Comparison of ENCODE assay signal across 11 cellular contexts in genomic region chr18:46756172-46756558, GRCh38. TPM values are rescaled to one million over a fixed set of nuclear protein-coding genes. Genes with fewer than 3 reads are reported as not detected.
DNase-seq lines count a peak whose midpoint lies in the region; ATAC-seq and TF ChIP-seq lines count a peak whose summit lies in the region.
"Had no signal": no experiment of that assay in that cellular context is flagged by ENCODE, and none has a peak within 500 bp of the region (broad histone marks: within the 10 kb centered on the region; RNA-seq: fewer than 3 reads in every experiment).

No MANE protein-coding gene starts in this region.

- peak in 1 of 2 experiments; percentile 16 for DNase-seq in HAP-1 (ENCODE audit: low spot score in 2 of 2)
- no peak for DNase-seq in dorsolateral prefrontal cortex
- DNase-seq in Caco-2: no peak
- no peak for DNase-seq in stimulated activated CD8-positive, alpha-beta memory T cell treated with anti-CD3 and anti-CD28 coated beads, Interleukin-4, amount 100 ng/mL, for 48 hours
- no peak for DNase-seq in NCI-H526 (lab: John Stamatoyannopoulos, UW)
- DNase-seq: activated CD4-positive, alpha-beta memory T cell treated with anti-CD3 and anti-CD28 coated beads for 36 hours; CD8-positive, alpha-beta T cell had no signal

- peak overlapping the region in 10 of 11 experiments; percentile 61 to 80 (median 76); a peak in 19 of 22 replicates for H3K9ac ChIP-seq in BLaER1 treated with 17β-estradiol and CSF1 and Interleukin-3, amounts not matched to agents 10 nM and 100 nM

- in situ Hi-C loops in HAP-1 (cut with MboI; ENCODE audit: low sequenced_read_pairs): no loop called here

- peaks cover 0 to 5% (median 0%) of the 10 kb centered on the region in 11 experiments; a peak in 1 of 22 replicates for H3K36me3 ChIP-seq in BLaER1 treated with 17β-estradiol and CSF1 and Interleukin-3, amounts not matched to agents 10 nM and 100 nM
- no peaks in the 10 kb centered on the region for H3K36me3 ChIP-seq in HAP-1 (replicated peaks)
- H3K36me3 ChIP-seq in Caco-2 (ENCODE audit: control insufficient read depth, insufficient read depth, low read length): no peaks in the 10 kb centered on the region

- H3K9me3 Mint-ChIP-seq in nephron: no peaks in the 10 kb centered on the region
- H3K9me3 Mint-ChIP-seq in Caco-2 (ENCODE audit: unreplicated experiment): no peaks in the 10 kb centered on the region
- H3K9me3 Mint-ChIP-seq: activated CD4-positive, alpha-beta memory T cell treated with anti-CD3 and anti-CD28 coated beads for 36 hours; CD8-positive, alpha-beta T cell had no signal

- H3K27me3 Mint-ChIP-seq in nephron (ENCODE audit: low read depth): peaks cover 86% of the 10 kb centered on the region
- peaks cover 7% of the 10 kb centered on the region for H3K27me3 Mint-ChIP-seq in Caco-2 (ENCODE audit: insufficient read depth, unreplicated experiment)

- peaks cover 28 to 45% (median 35%) of the 10 kb centered on the region in 10 experiments for H3K4me1 ChIP-seq in BLaER1 treated with 17β-estradiol and CSF1 and Interleukin-3, amounts not matched to agents 10 nM and 100 nM
- peaks cover 3% of the 10 kb centered on the region; the same call in 1 of the 2 replicates for H3K4me1 ChIP-seq in HAP-1
- no peaks in the 10 kb centered on the region for H3K4me1 ChIP-seq in Caco-2

- intact Hi-C loops in dorsolateral prefrontal cortex (cut with DNase I): loop anchor here in 1 of 2 donors (5.0 kb wide), 3 partner anchors 39 to 584 kb away; a partner anchor contains a TSS
- intact Hi-C loops in Caco-2 (cut with micrococcal nuclease; ENCODE audit: unreplicated experiment): no loop called here

- H3K27ac Mint-ChIP-seq in nephron: no peak overlapping the region
- no peak overlapping the region for H3K27ac Mint-ChIP-seq in Caco-2 (ENCODE audit: unreplicated experiment)
- H3K27ac Mint-ChIP-seq: activated CD4-positive, alpha-beta memory T cell treated with anti-CD3 and anti-CD28 coated beads for 36 hours; CD8-positive, alpha-beta T cell had no signal

- CTCF ChIA-PET in Caco-2 (lab: Charles Lee): no interaction called here

- peak overlapping the region; percentile 60 to 79 (median 77) for H3K4me3 Mint-ChIP-seq in nephron
- H3K4me3 Mint-ChIP-seq in Caco-2 (ENCODE audit: unreplicated experiment): no peak overlapping the region
- H3K4me3 Mint-ChIP-seq: activated CD4-positive, alpha-beta memory T cell treated with anti-CD3 and anti-CD28 coated beads for 36 hours; CD8-positive, alpha-beta T cell had no signal

- no TSS peak for BruUV-seq in Caco-2 (replicated peaks; lab: Mats Ljungman, UMichigan)

- H3K36me3 Mint-ChIP-seq in nephron (ENCODE audit: low read depth): no peaks in the 10 kb centered on the region
- H3K36me3 Mint-ChIP-seq in Caco-2 (ENCODE audit: insufficient read depth, unreplicated experiment): no peaks in the 10 kb centered on the region
- H3K36me3 Mint-ChIP-seq: activated CD4-positive, alpha-beta memory T cell treated with anti-CD3 and anti-CD28 coated beads for 36 hours; CD8-positive, alpha-beta T cell had no signal

- peaks cover 8 to 33% (median 23%) of the 10 kb centered on the region in 11 experiments; a peak in 20 of 22 replicates for H3K9me3 ChIP-seq in BLaER1 treated with 17β-estradiol and CSF1 and Interleukin-3, amounts not matched to agents 10 nM and 100 nM (replicated peaks in 1 of 11)
- H3K9me3 ChIP-seq in HAP-1 (no peaks in the 10 kb centered on the region), Caco-2 (no peaks in the 10 kb centered on the region)

- peak overlapping the region in 9 of 11 experiments; percentile 52 to 86 (median 76); a peak in 18 of 22 replicates for H3K27ac ChIP-seq in BLaER1 treated with 17β-estradiol and CSF1 and Interleukin-3, amounts not matched to agents 10 nM and 100 nM
- peak overlapping the region in 58 of 59 donors; percentile 22 to 93 (median 82) for H3K27ac ChIP-seq in dorsolateral prefrontal cortex
- H3K27ac ChIP-seq: skin epidermis had no signal

- peaks cover 0 to 8% (median 0%) of the 10 kb centered on the region in 11 experiments; a peak in 6 of 22 replicates for H3K27me3 ChIP-seq in BLaER1 treated with 17β-estradiol and CSF1 and Interleukin-3, amounts not matched to agents 10 nM and 100 nM
- peaks cover 3% of the 10 kb centered on the region; the same call in 1 of the 2 replicates for H3K27me3 ChIP-seq in HAP-1 (ENCODE audit: low read depth)
- peaks cover 0 to 10% (median 0%) of the 10 kb centered on the region in 45 donors for H3K27me3 ChIP-seq in dorsolateral prefrontal cortex
- no peaks in the 10 kb centered on the region for H3K27me3 ChIP-seq in Caco-2 (replicated peaks; ENCODE audit: control insufficient read depth, insufficient read depth, low read length)

- H3K4me3 ChIP-seq in BLaER1 treated with 17β-estradiol and CSF1 and Interleukin-3, amounts not matched to agents 10 nM and 100 nM: peak overlapping the region; percentile 54 to 73 (median 66)
- H3K4me3 ChIP-seq in HAP-1 (peak overlapping the region; percentile 37), dorsolateral prefrontal cortex (peak overlapping the region; percentile 50 to 82 (median 69)), Caco-2 (ENCODE audit: low read depth, low read length) (no peak overlapping the region)

- TF ChIP-seq CTCF in dorsolateral prefrontal cortex (IDR thresholded peaks at IDR 0.05 in 54 of 56, conservative IDR thresholded peaks at IDR 0.05 in 2 of 56; ENCODE audit: low read depth in 1 of 56, partially characterized antibody in 56 of 56) (no peak), nephron (IDR thresholded peaks at IDR 0.05; ENCODE audit: unreplicated experiment in 3 of 3) (no peak), Caco-2 (IDR thresholded peaks at IDR 0.05; ENCODE audit: insufficient read depth in 1 of 2, low read depth in 1 of 2, low read length in 1 of 2, severe bottlenecking in 1 of 2, unreplicated experiment in 1 of 2) (no peak)

- H3K4me2 ChIP-seq in BLaER1 treated with 17β-estradiol and CSF1 and Interleukin-3, amounts not matched to agents 10 nM and 100 nM: peak overlapping the region; percentile 77 to 97 (median 84)

- H4K20me1 ChIP-seq in BLaER1 treated with 17β-estradiol and CSF1 and Interleukin-3, amounts not matched to agents 10 nM and 100 nM: no peaks in the 10 kb centered on the region

- H3K4me1 Mint-ChIP-seq in nephron (peaks cover 45% of the 10 kb centered on the region), Caco-2 (ENCODE audit: low read depth, unreplicated experiment) (no peaks in the 10 kb centered on the region)

- ATAC-seq in GM18511 (IDR thresholded peaks at IDR 0.05; ENCODE audit: unreplicated experiment): no peak
- ATAC-seq: CD8-positive, alpha-beta T cell had no signal

- POLR2A ChIA-PET in Caco-2 (lab: Charles Lee): no interaction called here

RNA-seq across cellular contexts. Expression of gene ST8SIA5, which starts 0.7 kb away (rescaled TPM):
- total RNA-seq in dorsolateral prefrontal cortex (100 to 1,000 TPM in 4 of 120 experiments, 10 to 100 TPM in 116; 25.8 to 115 (median 77.9) TPM), Caco-2 (2022) (not detected in 2 replicates)
- total RNA-seq: activated CD4-positive, alpha-beta memory T cell treated with anti-CD3 and anti-CD28 coated beads for 36 hours; CD8-positive, alpha-beta T cell had no signal

Comparison
In these comparisons a context has a peak if more than half of its experiments do, and no peak if none do; other contexts are left out.
1. RNA of gene ST8SIA5, which starts 0.7 kb away (total RNA-seq): 25.8 to 115 TPM in dorsolateral prefrontal cortex; not detected in Caco-2; every median in the first group is over 10 times any median in the second.